In the genomic region with DNA sequence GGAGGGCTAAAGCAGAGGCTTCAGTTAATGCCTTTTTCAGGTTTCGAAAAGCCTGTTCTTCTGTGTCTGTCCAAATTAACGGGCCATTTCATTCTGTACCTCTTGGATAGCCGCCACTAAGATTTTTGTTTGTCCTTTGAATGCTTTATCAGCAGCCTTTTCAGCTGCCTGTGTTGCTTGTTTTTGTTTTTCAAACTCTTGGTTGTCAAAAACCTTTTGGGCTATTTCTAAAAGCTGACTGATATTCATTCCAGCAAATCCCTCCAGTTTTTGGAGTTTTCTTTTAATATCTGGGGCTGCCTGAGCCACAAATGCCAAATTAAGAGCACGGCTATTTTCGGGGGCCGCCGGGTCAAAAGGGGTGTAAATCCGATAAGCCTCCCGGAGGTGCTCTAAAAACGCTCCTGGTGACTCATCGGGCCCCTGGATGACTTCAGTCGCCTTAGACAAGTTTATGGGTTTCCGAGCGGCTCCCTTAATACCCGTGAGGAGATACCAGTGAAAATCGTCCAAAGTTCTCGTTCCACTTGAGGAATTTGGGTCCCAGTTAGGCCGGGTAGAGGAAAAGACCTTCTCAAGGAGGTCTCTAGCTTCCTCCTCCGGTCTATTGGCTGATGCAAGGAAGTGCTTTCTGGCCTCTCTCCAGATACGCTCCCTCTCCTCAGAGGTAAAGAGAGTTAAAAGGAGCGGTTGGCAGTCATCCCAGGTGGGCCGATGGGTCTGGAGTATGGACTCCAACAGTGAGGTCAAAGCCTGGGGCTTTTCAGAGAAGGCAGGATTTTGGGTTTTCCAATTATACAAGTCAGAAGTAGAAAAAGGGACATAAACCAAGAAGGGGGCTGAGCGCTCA, we compare ENCODE assay signal across 13 cellular contexts. TPM values are rescaled to one million over a fixed set of nuclear protein-coding genes. Genes with fewer than 3 reads are reported as not detected.
A peak's percentile ranks its signal among the peaks of the same experiment; 100 is the strongest.
DNase-seq lines count a peak whose midpoint lies in the region; ATAC-seq and TF ChIP-seq lines count a peak whose summit lies in the region.
"Not testable (repeated sequence)": the region's sequence is repeated elsewhere in the genome, so short reads cannot be mapped to it uniquely, and the experiment has no call there.
"Had no signal": no experiment of that assay in that cellular context is flagged by ENCODE, and none has a peak within 500 bp of the region (broad histone marks: within the 10 kb centered on the region; RNA-seq: fewer than 3 reads in every experiment).

No MANE protein-coding gene starts in this region.

- H3K9ac ChIP-seq in HUES48 (ENCODE audit: low read depth, low read length); neuronal stem cell (ENCODE audit: low read depth, low read length, poor library complexity): not testable (repeated sequence)

- H2AK5ac ChIP-seq in neuronal stem cell (ENCODE audit: low read depth, low read length) = not testable (repeated sequence)

- H2BK15ac ChIP-seq in neuronal stem cell (ENCODE audit: low read length) = not testable (repeated sequence)

- peaks cover 21% of the 10 kb centered on the region for H3K27me3 ChIP-seq in HUES48 (ENCODE audit: control insufficient read depth, insufficient read depth, low read length)
- not testable (repeated sequence) for H3K27me3 ChIP-seq in Panc1 (ENCODE audit: control insufficient read depth, insufficient read depth, low read length); dorsolateral prefrontal cortex; left ventricle myocardium inferior (ENCODE audit: low read depth); neuronal stem cell (ENCODE audit: control insufficient read depth in 3 of 3, insufficient read depth in 3 of 3, low read depth in 1 of 3, low read length in 3 of 3); thoracic aorta (replicated peaks; ENCODE audit: insufficient read depth)

- peak overlapping the region; percentile 28 for H3K4me2 ChIP-seq in neuronal stem cell (ENCODE audit: insufficient read depth, low read length, poor library complexity, severe bottlenecking)

- H2BK120ac ChIP-seq in neuronal stem cell (ENCODE audit: low read depth, low read length) = not testable (repeated sequence)

- peak overlapping the region; percentile 82 for H2AFZ ChIP-seq in neuronal stem cell (ENCODE audit: low read length)

- not testable (repeated sequence) for H2BK5ac ChIP-seq in neuronal stem cell (ENCODE audit: low read length)

- no CpG with 5 or more reads among the region's 23 CpGs for WGBS in neuronal stem cell (ENCODE audit: extremely low coverage in 2 of 2, insufficient read length in 2 of 2, insufficient replicate concordance in 1 of 2), 2 donors

- H3K4me3 ChIP-seq in HUES48 (ENCODE audit: low read depth, low read length) (peak overlapping the region; percentile 76), dorsolateral prefrontal cortex (peak overlapping the region in 30 of 59 donors; percentile 7 to 51 (median 28)), left ventricle myocardium inferior (peak overlapping the region; percentile 49), thoracic aorta (peak overlapping the region; percentile 59)
- H3K4me3 ChIP-seq in Panc1 (ENCODE audit: low read depth in 2 of 2, low read length in 2 of 2); neuronal stem cell (ENCODE audit: low read length in 2 of 2): not testable (repeated sequence)

- TF ChIP-seq CTCF in Panc1 (IDR thresholded peaks at IDR 0.05); dorsolateral prefrontal cortex (IDR thresholded peaks at IDR 0.05 in 54 of 56, conservative IDR thresholded peaks at IDR 0.05 in 2 of 56; ENCODE audit: low read depth in 1 of 56, partially characterized antibody in 56 of 56); left ventricle myocardium inferior (IDR thresholded peaks at IDR 0.05; ENCODE audit: borderline replicate concordance); thoracic aorta (IDR thresholded peaks at IDR 0.05): not testable (repeated sequence)

- H4K8ac ChIP-seq in neuronal stem cell (ENCODE audit: low read depth, low read length) = not testable (repeated sequence)

- not testable (repeated sequence) for H3K79me1 ChIP-seq in neuronal stem cell (ENCODE audit: low read depth, low read length)

- peak; percentile 3 for DNase-seq in COR-L47 (lab: John Stamatoyannopoulos, UW)
- not testable (repeated sequence) for DNase-seq in Panc1 (ENCODE audit: low read depth, low spot score); dorsolateral prefrontal cortex; left ventricle myocardium inferior; neuronal stem cell (ENCODE audit: low spot score); thoracic aorta (ENCODE audit: low spot score)
- peak; percentile 35 for DNase-seq in kidney tubule cell (ENCODE audit: low spot score)

- in situ Hi-C loops in Panc1 (cut with HindIII; ENCODE audit: low pct_unique_long_range_greater_than_20kb, low sequenced_read_pairs) = not testable (repeated sequence)

- not testable (repeated sequence) for H3K14ac ChIP-seq in neuronal stem cell (ENCODE audit: low read length)

- not testable (repeated sequence) for H3K36me3 ChIP-seq in HUES48 (ENCODE audit: control insufficient read depth, insufficient read depth, low read length); Panc1 (ENCODE audit: control insufficient read depth, insufficient read depth, low read length); left ventricle myocardium inferior; neuronal stem cell (replicated peaks in 1 of 2; ENCODE audit: control insufficient read depth in 2 of 2, insufficient read depth in 2 of 2, low read length in 2 of 2); thoracic aorta

- POLR2A ChIA-PET in Panc1 (lab: Charles Lee) = not testable (repeated sequence)

- not testable (repeated sequence) for H3K9me3 ChIP-seq in HUES48 (ENCODE audit: control insufficient read depth, insufficient read depth, low read length); Panc1 (ENCODE audit: control insufficient read depth, insufficient read depth, low read depth, low read length); left ventricle myocardium inferior (replicated peaks); neuronal stem cell (replicated peaks in 1 of 2; ENCODE audit: control insufficient read depth in 2 of 2, insufficient read depth in 1 of 2, low read depth in 1 of 2, low read length in 2 of 2); thoracic aorta

- not testable (repeated sequence) for H2BK12ac ChIP-seq in neuronal stem cell (ENCODE audit: low read length)

- not testable (repeated sequence) for H3K23ac ChIP-seq in neuronal stem cell (ENCODE audit: low read depth, low read length, poor library complexity)

- not testable (repeated sequence) for H3K4ac ChIP-seq in neuronal stem cell (ENCODE audit: low read length)

- ATAC-seq in Panc1; thoracic aorta (ENCODE audit: insufficient number of reproducible peaks, low FRiP score, low read depth): not testable (repeated sequence)

- CTCF ChIA-PET in Panc1 (lab: Charles Lee) = not testable (repeated sequence)

- H3K27ac ChIP-seq in HUES48 (ENCODE audit: low read depth, low read length) (peak overlapping the region; percentile 51), Panc1 (ENCODE audit: low read length) (peak overlapping the region; percentile 63), dorsolateral prefrontal cortex (peak overlapping the region in 3 of 59 donors; percentile 9 to 46 (median 38)), left ventricle myocardium inferior (replicated peaks) (peak overlapping the region; percentile 27)
- not testable (repeated sequence) for H3K27ac ChIP-seq in neuronal stem cell (replicated peaks; ENCODE audit: low read length); thoracic aorta

- not testable (repeated sequence) for H4K91ac ChIP-seq in neuronal stem cell (ENCODE audit: low read depth, low read length, poor library complexity)

- H3K18ac ChIP-seq in neuronal stem cell (ENCODE audit: low read length) = peak overlapping the region; percentile 11

- intact Hi-C loops in Panc1 (cut with micrococcal nuclease; ENCODE audit: unreplicated experiment); dorsolateral prefrontal cortex (cut with DNase I); left ventricle myocardium inferior (cut with micrococcal nuclease): not testable (repeated sequence)

- not testable (repeated sequence) for H3K4me1 ChIP-seq in HUES48 (ENCODE audit: control insufficient read depth, insufficient read depth, low read length); Panc1 (ENCODE audit: control insufficient read depth, insufficient read depth, low read length); neuronal stem cell (ENCODE audit: control insufficient read depth in 2 of 2, insufficient read depth in 1 of 2, low read depth in 1 of 2, low read length in 2 of 2); thoracic aorta (ENCODE audit: control insufficient read depth in 1 of 2, low read depth in 2 of 2)
- peaks cover 14% of the 10 kb centered on the region for H3K4me1 ChIP-seq in left ventricle myocardium inferior

- not testable (repeated sequence) for BruUV-seq in Panc1 (replicated peaks; lab: Mats Ljungman, UMichigan)

RNA-seq across cellular contexts. Expression of a gene that starts 20.3 kb away (rescaled TPM):
- total RNA-seq in Panc1 (2021; ENCODE audit: unreplicated experiment) (95.2 TPM), dorsolateral prefrontal cortex (100 to 1,000 TPM in 111 of 120 experiments, 10 to 100 TPM in 9; 78.4 to 315 (median 137) TPM), left ventricle myocardium inferior (79.7 TPM), thoracic aorta (10 to 100 TPM; 34.1 to 71.2 TPM)
- 56.2 TPM for polyA plus RNA-seq in Panc1 (2012; ENCODE audit: insufficient read length)
- polyA plus RNA-seq in neuronal stem cell (2013, experiment 1 of 2) = 6.3 TPM
- polyA plus RNA-seq in neuronal stem cell (2013, experiment 2 of 2) = 7.3 TPM

RNA-seq across cellular contexts. Expression of a gene that starts 28.1 kb away (rescaled TPM):
- total RNA-seq in Panc1 (2021; ENCODE audit: unreplicated experiment) = 0.15 TPM
- polyA plus RNA-seq in Panc1 (2012; ENCODE audit: insufficient read length) = 0.12 TPM
- 1 to 10 TPM in 32 of 120 experiments, under 1 TPM in 53, not detected in 35; 0.24 to 2.5 (median 0.87) TPM for total RNA-seq in dorsolateral prefrontal cortex
- total RNA-seq in left ventricle myocardium inferior = not detected
- polyA plus RNA-seq in neuronal stem cell (2013, experiment 1 of 2) = 0.11 TPM
- 0.06 TPM for polyA plus RNA-seq in neuronal stem cell (2013, experiment 2 of 2)
- under 1 TPM in 1 of 2 donors, not detected in 1; 0.35 TPM for total RNA-seq in thoracic aorta
- total RNA-seq: A673; activated CD4-positive, alpha-beta T cell treated with anti-CD3 and anti-CD28 coated beads for 36 hours; HT1080; OCI-LY7; progenitor cell of endocrine pancreas had no signal
